21 cellular contexts compared by ENCODE assay signal in genomic region chr14:35750202-35750904, GRCh38.
"Had no signal": no experiment of that assay in that cellular context is flagged by ENCODE, and none has a peak within 500 bp of the region (broad histone marks: within the 10 kb centered on the region; RNA-seq: fewer than 3 reads in every experiment).

No MANE protein-coding gene starts in this region.

- H2AFZ ChIP-seq: hepatocyte had no signal

- H3K4me3 ChIP-seq: breast epithelium, esophagus squamous epithelium, hepatocyte, left ventricle myocardium inferior, mucosa of descending colon, sigmoid colon, spleen, transverse colon, vagina had no signal

- DNase-seq: activated CD4-positive, alpha-beta T cell treated with anti-CD3 and anti-CD28 coated beads, Interleukin-2, amount 10 ng/mL, durations not matched to agents 7 days and 5 days; activated CD8-positive, alpha-beta memory T cell treated with anti-CD3 and anti-CD28 coated beads, Interleukin-2, amount 50 U/mL, for 4 hours; activated T-cell treated with anti-CD3 and anti-CD28 coated beads, Interleukin-2, amount 50 U/mL, for 4 hours; cerebellar nuclear complex; dermis blood vessel endothelial cell; effector memory CD8-positive, alpha-beta T cell; esophagus squamous epithelium; left ventricle myocardium inferior; mucosa of descending colon; naive B cell; sigmoid colon; spleen; stimulated activated naive B cell treated with anti-CD40 and anti-IgM and Interleukin-4, amounts not matched to agents 10 μg/mL and 1 μg/mL and 100 μg/mL, for 72 hours; T-cell; transverse colon had no signal

- H3K27ac ChIP-seq: breast epithelium, esophagus squamous epithelium, hepatocyte, left ventricle myocardium inferior, sigmoid colon, spleen, transverse colon, vagina had no signal

- H3K9me3 ChIP-seq: breast epithelium, esophagus squamous epithelium, left ventricle myocardium inferior, mucosa of descending colon, sigmoid colon, spleen, transverse colon, vagina had no signal

- H3K4me2 ChIP-seq: hepatocyte had no signal

- H3K79me2 ChIP-seq: hepatocyte had no signal

- ATAC-seq: activated CD4-positive, CD25-positive, alpha-beta regulatory T cell treated with anti-CD3 and anti-CD28 coated beads, Interleukin-2, amount 50 U/mL, for 24 hours; activated T-cell treated with anti-CD3 and anti-CD28 coated beads, Interleukin-2, amount 50 U/mL, for 4 hours; effector memory CD8-positive, alpha-beta T cell; mucosa of descending colon; SK-N-SH treated with all-trans-retinoic acid at 6 μM for 48 hours; stimulated activated naive B cell treated with anti-CD40 and anti-IgM and Interleukin-4, amounts not matched to agents 10 μg/mL and 1 μg/mL and 100 μg/mL, for 72 hours; T-cell had no signal

- H3K27me3 ChIP-seq: breast epithelium, esophagus squamous epithelium, hepatocyte, sigmoid colon, spleen, transverse colon, vagina had no signal

- FAIRE-seq: astrocyte had no signal

- H3K36me3 ChIP-seq: breast epithelium had no signal

- H3K4me1 ChIP-seq: breast epithelium, esophagus squamous epithelium, left ventricle myocardium inferior, sigmoid colon, spleen, transverse colon, vagina had no signal
